ENCODE assay signal across 9 cellular contexts in genomic region chr6:26594730-26595632, GRCh38. TPM values are rescaled to one million over a fixed set of nuclear protein-coding genes. Genes with fewer than 3 reads are reported as not detected.
DNase-seq lines count a peak whose midpoint lies in the region; ATAC-seq, FAIRE-seq and TF ChIP-seq lines count a peak whose summit lies in the region.
"Had no signal": no experiment of that assay in that cellular context is flagged by ENCODE, and none has a peak within 500 bp of the region (broad histone marks: within the 10 kb centered on the region; RNA-seq: fewer than 3 reads in every experiment).

No MANE protein-coding gene starts in this region.

- TF ChIP-seq EP300 in A549 (IDR thresholded peaks at IDR 0.05): no peak

- peaks cover 15% of the 10 kb centered on the region for H3K36me3 Mint-ChIP-seq in nephron progenitor cell (ENCODE audit: low read depth)
- H3K36me3 Mint-ChIP-seq in effector memory CD8-positive, alpha-beta T cell (ENCODE audit: insufficient read depth): peaks cover 13% of the 10 kb centered on the region

- H3K27ac Mint-ChIP-seq in nephron progenitor cell: no peak overlapping the region
- H3K27ac Mint-ChIP-seq in effector memory CD8-positive, alpha-beta T cell: peak overlapping the region in 1 of 2 donors; percentile 26

- H3K36me3 ChIP-seq in HAP-1 (replicated peaks) (peaks cover 22% of the 10 kb centered on the region), duodenal mucosa (ENCODE audit: control insufficient read depth in 1 of 2, insufficient read depth in 2 of 2, low read length in 2 of 2) (peaks cover 15 to 19% of the 10 kb centered on the region in 2 donors)

- H3K27me3 ChIP-seq in HAP-1 (ENCODE audit: low read depth) (peaks cover 3% of the 10 kb centered on the region; the same call in 1 of the 2 replicates), duodenal mucosa (ENCODE audit: control insufficient read depth in 1 of 2, insufficient read depth in 2 of 2, low read length in 2 of 2) (peaks cover 7 to 30% of the 10 kb centered on the region in 2 donors)

- 8% methylated on average over 23 of the region's 23 CpGs for WGBS in A549 (ENCODE audit: missing lambda C conversion rate)

- peak overlapping the region; percentile 50 to 95 for H3K27ac ChIP-seq in A549
- H3K27ac ChIP-seq in duodenal mucosa (ENCODE audit: low read depth, low read length): no peak overlapping the region

- FAIRE-seq in A549 (lab: Jason Lieb, UNC): no peak

- H3K4me3 ChIP-seq in A549: peak overlapping the region; percentile 77
- peak overlapping the region; percentile 94 for H3K4me3 ChIP-seq in HAP-1
- peak overlapping the region; percentile 72 to 79 for H3K4me3 ChIP-seq in duodenal mucosa (ENCODE audit: low read depth in 1 of 2, low read length in 2 of 2)

- TF ChIP-seq RAD21 in A549 (conservative IDR thresholded peaks at IDR 0.05 in 1 of 2, IDR thresholded peaks at IDR 0.05 in 1 of 2): no peak

- H3K9me3 ChIP-seq in A549 (no peaks in the 10 kb centered on the region), HAP-1 (no peaks in the 10 kb centered on the region), duodenal mucosa (ENCODE audit: control insufficient read depth in 1 of 2, low read length in 2 of 2) (no peaks in the 10 kb centered on the region)

- no peak for TF ChIP-seq CTCF in A549 (IDR thresholded peaks at IDR 0.05)
- no peak for TF ChIP-seq CTCF in nephron progenitor cell (IDR thresholded peaks at IDR 0.05)

- ATAC-seq in A549 (peak; percentile 55 to 65), GM18907 (IDR thresholded peaks at IDR 0.05; ENCODE audit: unreplicated experiment) (no peak)
- no peak for ATAC-seq in effector memory CD8-positive, alpha-beta T cell (replicated peaks)

- peak overlapping the region; percentile 35 to 54 for H3K9ac ChIP-seq in duodenal mucosa (ENCODE audit: low read depth in 1 of 2, low read length in 2 of 2)

- H3K4me1 ChIP-seq in A549 (peaks cover 4% of the 10 kb centered on the region; the same call in 1 of the 3 replicates), HAP-1 (peaks cover 9% of the 10 kb centered on the region), duodenal mucosa (ENCODE audit: control insufficient read depth in 1 of 2, insufficient read depth in 2 of 2, low read length in 2 of 2) (peaks cover 7 to 15% of the 10 kb centered on the region in 2 donors)

- no peaks in the 10 kb centered on the region for H3K4me1 Mint-ChIP-seq in nephron progenitor cell
- H3K4me1 Mint-ChIP-seq in effector memory CD8-positive, alpha-beta T cell (ENCODE audit: low read depth in 2 of 2): peaks cover 7 to 9% of the 10 kb centered on the region in 2 donors

- POLR2A ChIA-PET in A549 (lab: Yijun Ruan, JAX): interaction anchor here (0.7 to 2.1 kb wide), 9 partner anchors 18 to 1213 kb away, joined by 3 to 13 read pairs (median 4); a partner anchor contains a TSS

- DNase-seq in A549 (ENCODE audit: low read depth in 1 of 2, low spot score in 1 of 2) (peak; percentile 53 to 88), HAP-1 (ENCODE audit: low spot score in 2 of 2) (peak; percentile 65 to 71), RKO (ENCODE audit: low spot score) (peak; percentile 79), nephron progenitor cell (peak; percentile 48), cerebellum (ENCODE audit: low spot score) (no peak)
- no peak for DNase-seq in effector memory CD8-positive, alpha-beta T cell

- CTCF ChIA-PET in A549 (lab: Yijun Ruan, JAX): interaction anchor here (0.6 to 7.6 kb wide), 42 partner anchors 9 to 1302 kb away, joined by 3 to 124 read pairs (median 4); partner anchors contain the start of gene HMGN4

- H3K27me3 Mint-ChIP-seq in nephron progenitor cell (ENCODE audit: low read depth, poor library complexity): peaks cover 10% of the 10 kb centered on the region
- H3K27me3 Mint-ChIP-seq in effector memory CD8-positive, alpha-beta T cell: peaks cover 12 to 35% of the 10 kb centered on the region in 2 donors

- no peak overlapping the region for H3K4me3 Mint-ChIP-seq in nephron progenitor cell
- H3K4me3 Mint-ChIP-seq in effector memory CD8-positive, alpha-beta T cell: no peak overlapping the region
- H3K4me3 Mint-ChIP-seq: neural crest cell had no signal

- in situ Hi-C loops in HAP-1 (cut with MboI; ENCODE audit: low sequenced_read_pairs): no loop called here

- TF ChIP-seq POLR2A in A549 (IDR thresholded peaks at IDR 0.05; ENCODE audit: low read length): no peak

- peaks cover 13% of the 10 kb centered on the region for H3K9me3 Mint-ChIP-seq in nephron progenitor cell
- no peaks in the 10 kb centered on the region for H3K9me3 Mint-ChIP-seq in effector memory CD8-positive, alpha-beta T cell
- H3K9me3 Mint-ChIP-seq: neural crest cell had no signal

- H3K4me2 ChIP-seq in A549: peak overlapping the region; percentile 64

TF ChIP-seq in A549, 52 proteins besides CTCF, POLR2A, EP300 and RAD21:
- no peak for TF ChIP-seq NFE2L2 (conservative IDR thresholded peaks at IDR 0.05; ENCODE audit: low read length)
- TF ChIP-seq EHF (CRISPR knock-in tag; IDR thresholded peaks at IDR 0.05): no peak
- TF ChIP-seq TP53 (CRISPR knock-in tag; IDR thresholded peaks at IDR 0.05): no peak
- TF ChIP-seq HMGXB4 (CRISPR knock-in tag; IDR thresholded peaks at IDR 0.05; ENCODE audit: borderline replicate concordance): no peak
- TF ChIP-seq CEBPB (IDR thresholded peaks at IDR 0.05): peak in 1 of 2 experiments; percentile 21; a peak in 1 of 4 replicates
- TF ChIP-seq SREBF2 (IDR thresholded peaks at IDR 0.05): peak; percentile 51
- TF ChIP-seq JUNB (IDR thresholded peaks at IDR 0.05): no peak
- no peak for TF ChIP-seq NR3C1 (IDR thresholded peaks at IDR 0.05)
- no peak for TF ChIP-seq E2F6 (IDR thresholded peaks at IDR 0.05; ENCODE audit: borderline replicate concordance, low read depth)
- TF ChIP-seq CHD4 (IDR thresholded peaks at IDR 0.05; ENCODE audit: borderline replicate concordance): no peak

RNA-seq across cellular contexts. Expression of gene ABT1, which starts 1.8 kb away (rescaled TPM):
- 10.6 and 11.9 TPM in 2 replicates for polyA plus RNA-seq in A549 (2011; rRNA removed)
- polyA plus RNA-seq in A549 (2012; cell fraction: cytosol; rRNA removed): 14.0 and 18.5 TPM in 2 replicates
- polyA plus RNA-seq in A549 (2012; cell fraction: nucleus; rRNA removed): 12.6 and 12.9 TPM in 2 replicates
- 10.6 to 11.5 TPM (median 11.1 TPM) in 3 replicates for polyA plus RNA-seq in A549 (2017; fragmentation: RNase III; extraction: RNeasy Plus Mini Kit Qiagen cat#74134 plus additional on column Dnase treatment)
- polyA minus RNA-seq in A549 (2011; rRNA and poly(A)+ RNA removed): 8.2 and 10.0 TPM in 2 replicates
- total RNA-seq in cerebellum: 7.6 TPM

RNA-seq across cellular contexts. Expression of gene HMGN4, which starts 56.8 kb away (rescaled TPM):
- polyA plus RNA-seq in A549 (2011; rRNA removed) (59.0 and 62.9 TPM in 2 replicates), A549 (2017; fragmentation: RNase III; extraction: RNeasy Plus Mini Kit Qiagen cat#74134 plus additional on column Dnase treatment) (52.8 to 55.0 TPM (median 53.0 TPM) in 3 replicates)
- 28.7 and 30.1 TPM in 2 replicates for polyA plus RNA-seq in A549 (2012; cell fraction: cytosol; rRNA removed)
- 10.3 and 11.7 TPM in 2 replicates for polyA plus RNA-seq in A549 (2012; cell fraction: nucleus; rRNA removed)
- polyA minus RNA-seq in A549 (2011; rRNA and poly(A)+ RNA removed): 15.7 and 16.9 TPM in 2 replicates
- 35.7 TPM for total RNA-seq in cerebellum

Comparison
In these comparisons a context has a peak if more than half of its experiments do, and no peak if none do; other contexts are left out.
1. ATAC-seq: peak in A549 (2 of 2); none in GM18907 (single experiment) and effector memory CD8-positive, alpha-beta T cell (single experiment).
2. DNase-seq: peak in A549 (2 of 2), HAP-1 (2 of 2), RKO (single experiment) and nephron progenitor cell (single experiment); none in cerebellum (single experiment) and effector memory CD8-positive, alpha-beta T cell (0 of 3).
3. Peak in every context shown above with its lines, with median percentiles within 50 percentile points of each other: H3K4me3 ChIP-seq.